In the genomic region with DNA sequence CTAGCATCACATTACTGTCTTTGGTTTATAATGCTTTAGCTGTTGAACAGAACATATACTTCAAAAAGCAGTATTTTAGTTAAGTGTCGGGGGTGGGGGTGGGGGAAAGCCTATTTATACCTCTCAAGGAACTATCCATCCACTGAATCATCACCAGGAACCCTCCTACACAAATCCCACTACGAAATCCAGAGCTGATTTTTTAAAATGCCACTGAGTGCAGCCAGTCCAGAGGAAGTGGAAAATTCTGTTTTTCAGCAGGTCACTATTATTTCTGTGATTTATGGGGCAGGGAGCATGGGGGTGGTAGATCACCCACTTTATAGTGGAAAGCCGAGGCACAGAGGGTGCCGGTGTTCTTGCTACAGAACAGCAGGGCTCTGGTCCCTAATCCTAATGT, we compare ENCODE assay signal across 20 cellular contexts.
A peak's percentile ranks its signal among the peaks of the same experiment; 100 is the strongest.
DNase-seq lines count a peak whose midpoint lies in the region; ATAC-seq and TF ChIP-seq lines count a peak whose summit lies in the region.
"Had no signal": no experiment of that assay in that cellular context is flagged by ENCODE, and none has a peak within 500 bp of the region (broad histone marks: within the 10 kb centered on the region; RNA-seq: fewer than 3 reads in every experiment).

No MANE protein-coding gene starts in this region.

- no peak for ATAC-seq in HG03135 (IDR thresholded peaks at IDR 0.05; ENCODE audit: unreplicated experiment)
- no peak for ATAC-seq in activated CD8-positive, alpha-beta T cell treated with anti-CD3 and anti-CD28 coated beads, Interleukin-2, amount 10 ng/mL, durations not matched to agents 7 days and 5 days
- ATAC-seq: activated naive CD8-positive, alpha-beta T cell treated with anti-CD3 and anti-CD28 coated beads, Interleukin-2, amount 50 U/mL, for 24 hours had no signal

- peak overlapping the region in 2 of 3 experiments; percentile 30 to 58 for H3K27ac Mint-ChIP-seq in nephron
- H3K27ac Mint-ChIP-seq in activated CD8-positive, alpha-beta T cell treated with anti-CD3 and anti-CD28 coated beads, Interleukin-2, amount 10 ng/mL, durations not matched to agents 7 days and 5 days, result no peak overlapping the region
- H3K27ac Mint-ChIP-seq: activated naive CD8-positive, alpha-beta T cell treated with anti-CD3 and anti-CD28 coated beads, Interleukin-2, amount 50 U/mL, for 24 hours; B cell; dendritic cell treated with granulocyte-macrophage colony-stimulating factor and Interleukin-4, amounts not matched to agents 40 ng/mL and 50 ng/mL, for 4 days; memory B cell; stimulated activated naive CD8-positive, alpha-beta T cell treated with anti-CD3 and anti-CD28 coated beads, Interleukin-15, Interleukin-2, amounts not matched to agents 100 ng/mL and 50 ng/mL, for 24 hours had no signal

- no peak overlapping the region for H3K4me3 Mint-ChIP-seq in nephron
- H3K4me3 Mint-ChIP-seq in activated CD8-positive, alpha-beta T cell treated with anti-CD3 and anti-CD28 coated beads, Interleukin-2, amount 10 ng/mL, durations not matched to agents 7 days and 5 days, result no peak overlapping the region
- H3K4me3 Mint-ChIP-seq: activated naive CD8-positive, alpha-beta T cell treated with anti-CD3 and anti-CD28 coated beads, Interleukin-2, amount 50 U/mL, for 24 hours; B cell; dendritic cell treated with granulocyte-macrophage colony-stimulating factor and Interleukin-4, amounts not matched to agents 40 ng/mL and 50 ng/mL, for 4 days; memory B cell; stimulated activated naive CD8-positive, alpha-beta T cell treated with anti-CD3 and anti-CD28 coated beads, Interleukin-15, Interleukin-2, amounts not matched to agents 100 ng/mL and 50 ng/mL, for 24 hours had no signal

- H3K9me3 Mint-ChIP-seq in nephron, result no peaks in the 10 kb centered on the region
- H3K9me3 Mint-ChIP-seq in activated CD8-positive, alpha-beta T cell treated with anti-CD3 and anti-CD28 coated beads, Interleukin-2, amount 10 ng/mL, durations not matched to agents 7 days and 5 days (ENCODE audit: insufficient read depth), result no peaks in the 10 kb centered on the region
- H3K9me3 Mint-ChIP-seq: dendritic cell treated with granulocyte-macrophage colony-stimulating factor and Interleukin-4, amounts not matched to agents 40 ng/mL and 50 ng/mL, for 4 days; stimulated activated naive CD8-positive, alpha-beta T cell treated with anti-CD3 and anti-CD28 coated beads, Interleukin-15, Interleukin-2, amounts not matched to agents 100 ng/mL and 50 ng/mL, for 24 hours had no signal

- no peak overlapping the region for H3K4me3 ChIP-seq in AG10803 (ENCODE audit: low read length)
- H3K4me3 ChIP-seq: esophagus squamous epithelium, skin epidermis had no signal

- TF ChIP-seq CTCF in AG10803 (conservative IDR thresholded peaks at IDR 0.05; ENCODE audit: low read length) (no peak), nephron (IDR thresholded peaks at IDR 0.05; ENCODE audit: unreplicated experiment in 3 of 3) (no peak)

- peaks cover 42% of the 10 kb centered on the region for H3K4me1 Mint-ChIP-seq in nephron
- H3K4me1 Mint-ChIP-seq in activated CD8-positive, alpha-beta T cell treated with anti-CD3 and anti-CD28 coated beads, Interleukin-2, amount 10 ng/mL, durations not matched to agents 7 days and 5 days (ENCODE audit: low read depth), result no peaks in the 10 kb centered on the region
- H3K4me1 Mint-ChIP-seq: activated naive CD8-positive, alpha-beta T cell treated with anti-CD3 and anti-CD28 coated beads, Interleukin-2, amount 50 U/mL, for 24 hours had no signal

- POLR2A ChIA-PET in activated CD8-positive, alpha-beta T cell treated with anti-CD3 and anti-CD28 coated beads, Interleukin-2, amount 10 ng/mL, durations not matched to agents 7 days and 5 days (lab: Charles Lee), result no interaction called here

- H3K27ac ChIP-seq in caudate nucleus (ENCODE audit: low read depth, low read length), result peak overlapping the region; percentile 85
- H3K27ac ChIP-seq: esophagus squamous epithelium, neutrophil, skin epidermis had no signal

- H3K36me3 Mint-ChIP-seq in nephron (ENCODE audit: low read depth), result no peaks in the 10 kb centered on the region
- H3K36me3 Mint-ChIP-seq in activated CD8-positive, alpha-beta T cell treated with anti-CD3 and anti-CD28 coated beads, Interleukin-2, amount 10 ng/mL, durations not matched to agents 7 days and 5 days (ENCODE audit: low read depth), result no peaks in the 10 kb centered on the region
- H3K36me3 Mint-ChIP-seq: memory B cell had no signal

- H3K27me3 Mint-ChIP-seq in nephron (ENCODE audit: low read depth), result peaks cover 34% of the 10 kb centered on the region
- peaks cover 2% of the 10 kb centered on the region for H3K27me3 Mint-ChIP-seq in activated CD8-positive, alpha-beta T cell treated with anti-CD3 and anti-CD28 coated beads, Interleukin-2, amount 10 ng/mL, durations not matched to agents 7 days and 5 days (ENCODE audit: low read depth)
- H3K27me3 Mint-ChIP-seq: activated naive CD8-positive, alpha-beta T cell treated with anti-CD3 and anti-CD28 coated beads, Interleukin-2, amount 50 U/mL, for 24 hours; dendritic cell treated with granulocyte-macrophage colony-stimulating factor and Interleukin-4, amounts not matched to agents 40 ng/mL and 50 ng/mL, for 4 days; memory B cell; stimulated activated naive CD8-positive, alpha-beta T cell treated with anti-CD3 and anti-CD28 coated beads, Interleukin-15, Interleukin-2, amounts not matched to agents 100 ng/mL and 50 ng/mL, for 24 hours had no signal

- CTCF ChIA-PET in activated CD8-positive, alpha-beta T cell treated with anti-CD3 and anti-CD28 coated beads, Interleukin-2, amount 10 ng/mL, durations not matched to agents 7 days and 5 days (lab: Charles Lee), result no interaction called here

- peak; percentile 54 for DNase-seq in AG10803 (ENCODE audit: low read depth)
- DNase-seq in LHCN-M2 (ENCODE audit: low read depth), result peak; percentile 72
- DNase-seq in caudate nucleus (lab: John Stamatoyannopoulos, UW), result peak in 11 of 61 donors; percentile 7 to 68 (median 15)
- no peak for DNase-seq in NCI-H1417 (lab: John Stamatoyannopoulos, UW)
- no peak for DNase-seq in hippocampal formation (lab: John Stamatoyannopoulos, UW)
- DNase-seq in activated CD8-positive, alpha-beta T cell treated with anti-CD3 and anti-CD28 coated beads, Interleukin-2, amount 10 ng/mL, durations not matched to agents 7 days and 5 days, result no peak
- DNase-seq: activated CD4-positive, alpha-beta T cell treated with anti-CD3 and anti-CD28 coated beads for 4 hours; activated naive CD8-positive, alpha-beta T cell treated with anti-CD3 and anti-CD28 coated beads, Interleukin-2, amount 50 U/mL, for 24 hours; esophagus squamous epithelium; NCI-H1930; RPMI8226; T-helper 2 cell had no signal

Comparison
In these comparisons a context has a peak if more than half of its experiments do, and no peak if none do; other contexts are left out.
1. DNase-seq: peak in AG10803 (single experiment) and LHCN-M2 (single experiment); none in NCI-H1417 (0 of 3), hippocampal formation (0 of 2) and activated CD8-positive, alpha-beta T cell treated with anti-CD3 and anti-CD28 coated beads, Interleukin-2, amount 10 ng/mL, durations not matched to agents 7 days and 5 days (single experiment).